ENCODE assay signal across 16 cellular contexts in genomic region chr5:157624144-157624543, GRCh38. TPM values are rescaled to one million over a fixed set of nuclear protein-coding genes. Genes with fewer than 3 reads are reported as not detected.
DNase-seq lines count a peak whose midpoint lies in the region; ATAC-seq and TF ChIP-seq lines count a peak whose summit lies in the region.
"Had no signal": no experiment of that assay in that cellular context is flagged by ENCODE, and none has a peak within 500 bp of the region (broad histone marks: within the 10 kb centered on the region; RNA-seq: fewer than 3 reads in every experiment).

No MANE protein-coding gene starts in this region.

- intact Hi-C loops in Caco-2 (cut with micrococcal nuclease; ENCODE audit: unreplicated experiment): loop anchor here (1.0 to 5.0 kb wide), 3 partner anchors 11 to 77 kb away; no protein-coding TSS in a partner anchor

- WGBS in mesendoderm (ENCODE audit: extremely low coverage, insufficient coverage, low lambda C conversion rate): no CpG with 5 or more reads among the region's 2 CpGs

- no TSS peak for BruUV-seq in Caco-2 (replicated peaks; lab: Mats Ljungman, UMichigan)

- H3K9me3 Mint-ChIP-seq in Caco-2 (ENCODE audit: unreplicated experiment): peaks cover under 1% of the 10 kb centered on the region

- CTCF ChIA-PET in Caco-2 (lab: Charles Lee): interaction anchor here (0.7 kb wide), 1 partner anchor 15 kb away, joined by 4 read pairs; no protein-coding TSS in a partner anchor

- no peak overlapping the region for H3K27ac ChIP-seq in mesendoderm (ENCODE audit: low read depth, low read length)
- H3K27ac ChIP-seq: BLaER1 treated with 17β-estradiol and CSF1 and Interleukin-3, amounts not matched to agents 10 nM and 100 nM; GM23248; HL-60 had no signal

- H3K27ac Mint-ChIP-seq in Caco-2 (ENCODE audit: unreplicated experiment) (peak overlapping the region; percentile 71), T-helper 17 cell (peak overlapping the region; percentile 1)
- H3K27ac Mint-ChIP-seq: CD4-positive, CD25-positive, alpha-beta regulatory T cell had no signal

- ATAC-seq in T-helper 17 cell (no peak), GM18873 (IDR thresholded peaks at IDR 0.05; ENCODE audit: low FRiP score, unreplicated experiment) (no peak)
- ATAC-seq: GM12878 had no signal

- H3K4me2 ChIP-seq in mesendoderm (ENCODE audit: low read length): no peak overlapping the region
- H3K4me2 ChIP-seq: BLaER1 treated with 17β-estradiol and CSF1 and Interleukin-3, amounts not matched to agents 10 nM and 100 nM had no signal

- H3K79me1 ChIP-seq in mesendoderm (ENCODE audit: low read length): no peaks in the 10 kb centered on the region

- H3K4ac ChIP-seq in mesendoderm (ENCODE audit: low read depth, low read length): no peak overlapping the region

- H4K8ac ChIP-seq in mesendoderm (ENCODE audit: low read depth, low read length): peak overlapping the region; percentile 28

- H3K4me1 ChIP-seq in Caco-2: peaks cover 20% of the 10 kb centered on the region
- peaks cover 2% of the 10 kb centered on the region for H3K4me1 ChIP-seq in mesendoderm (ENCODE audit: control insufficient read depth, low read depth, low read length)
- H3K4me1 ChIP-seq: BLaER1 treated with 17β-estradiol and CSF1 and Interleukin-3, amounts not matched to agents 10 nM and 100 nM had no signal

- H2BK15ac ChIP-seq in mesendoderm (replicated peaks; ENCODE audit: low read depth): no peak overlapping the region

- no peak overlapping the region for H2AK5ac ChIP-seq in mesendoderm (ENCODE audit: low read length)

- no peaks in the 10 kb centered on the region for H3K9me3 ChIP-seq in Caco-2
- H3K9me3 ChIP-seq in T-helper 17 cell (ENCODE audit: control insufficient read depth, low read length, poor library complexity, severe bottlenecking): no peaks in the 10 kb centered on the region

- H3K36me3 Mint-ChIP-seq in Caco-2 (ENCODE audit: insufficient read depth, unreplicated experiment) (peaks cover 9% of the 10 kb centered on the region), T-helper 17 cell (ENCODE audit: low read depth) (peaks cover 2% of the 10 kb centered on the region)
- H3K36me3 Mint-ChIP-seq: CD4-positive, CD25-positive, alpha-beta regulatory T cell had no signal

- H3K23ac ChIP-seq in mesendoderm (ENCODE audit: low read length): no peak overlapping the region

- H3K4me1 Mint-ChIP-seq in Caco-2 (ENCODE audit: low read depth, unreplicated experiment) (peaks cover 32% of the 10 kb centered on the region), T-helper 17 cell (peaks cover 3% of the 10 kb centered on the region)

- H2BK5ac ChIP-seq in mesendoderm (ENCODE audit: low read length): no peak overlapping the region

- no peak overlapping the region for H4K5ac ChIP-seq in mesendoderm (ENCODE audit: low read length)

- H2BK120ac ChIP-seq in mesendoderm (ENCODE audit: low read depth, low read length): no peak overlapping the region

- H3K36me3 ChIP-seq in Caco-2 (ENCODE audit: control insufficient read depth, insufficient read depth, low read length) (no peaks in the 10 kb centered on the region; the same call in 1 of the 2 replicates), mesendoderm (ENCODE audit: control insufficient read depth, insufficient read depth, low read length) (no peaks in the 10 kb centered on the region)
- H3K36me3 ChIP-seq: BLaER1 treated with 17β-estradiol and CSF1 and Interleukin-3, amounts not matched to agents 10 nM and 100 nM had no signal

- H3K27me3 ChIP-seq in Caco-2 (replicated peaks; ENCODE audit: control insufficient read depth, insufficient read depth, low read length): no peaks in the 10 kb centered on the region
- no peaks in the 10 kb centered on the region for H3K27me3 ChIP-seq in mesendoderm (ENCODE audit: insufficient read depth, low read length, poor library complexity)
- H3K27me3 ChIP-seq: BLaER1 treated with 17β-estradiol and CSF1 and Interleukin-3, amounts not matched to agents 10 nM and 100 nM had no signal

- H3K4me3 Mint-ChIP-seq in Caco-2 (ENCODE audit: unreplicated experiment): peak overlapping the region; percentile 63
- H3K4me3 Mint-ChIP-seq in T-helper 17 cell: no peak overlapping the region
- H3K4me3 Mint-ChIP-seq: CD4-positive, CD25-positive, alpha-beta regulatory T cell had no signal

- POLR2A ChIA-PET in Caco-2 (lab: Charles Lee): interaction anchor here (0.5 to 0.7 kb wide), 2 partner anchors 9 to 28 kb away, joined by 3 to 4 read pairs; partner anchors contain the start of gene SOX30

- H3K27me3 Mint-ChIP-seq in Caco-2 (ENCODE audit: insufficient read depth, unreplicated experiment) (no peaks in the 10 kb centered on the region), T-helper 17 cell (no peaks in the 10 kb centered on the region)

- no peak overlapping the region for H3K56ac ChIP-seq in mesendoderm (ENCODE audit: low read length)

- TF ChIP-seq CTCF in Caco-2 (IDR thresholded peaks at IDR 0.05; ENCODE audit: insufficient read depth in 1 of 2, low read depth in 1 of 2, low read length in 1 of 2, severe bottlenecking in 1 of 2, unreplicated experiment in 1 of 2): no peak

- H3K79me2 ChIP-seq in mesendoderm (ENCODE audit: control insufficient read depth, insufficient read depth, low read length): no peaks in the 10 kb centered on the region

- H3K9ac ChIP-seq in mesendoderm (ENCODE audit: low read length): no peak overlapping the region
- H3K9ac ChIP-seq: BLaER1 treated with 17β-estradiol and CSF1 and Interleukin-3, amounts not matched to agents 10 nM and 100 nM; GM23248 had no signal

- DNase-seq in Caco-2 (peak; percentile 51 to 63), MV-4-11 (lab: John Stamatoyannopoulos, UW) (peak; percentile 25), T-helper 17 cell (no peak), mesendoderm (no peak)
- DNase-seq in stimulated activated CD4-positive, alpha-beta T cell treated with anti-CD3 and anti-CD28 coated beads, Interleukin-12 subunit alpha, Interleukin-12 subunit beta, amount 100 ng/mL, for 4 hours: no peak
- no peak for DNase-seq in central memory CD4-positive, alpha-beta T cell
- DNase-seq: ACHN; CD4-positive, CD25-positive, alpha-beta regulatory T cell; DMS79; GM23248 had no signal

- H3K18ac ChIP-seq in mesendoderm (ENCODE audit: low read length): no peak overlapping the region

- H3K4me3 ChIP-seq in Caco-2 (ENCODE audit: low read depth, low read length) (peak overlapping the region; percentile 16), mesendoderm (ENCODE audit: low read length) (no peak overlapping the region)
- H3K4me3 ChIP-seq: BLaER1 treated with 17β-estradiol and CSF1 and Interleukin-3, amounts not matched to agents 10 nM and 100 nM; GM12878; GM23248 had no signal

RNA-seq across cellular contexts. Expression of gene SOX30, which starts 28.1 kb away (rescaled TPM):
- total RNA-seq in Caco-2 (2022): 2.9 and 3.1 TPM in 2 replicates
- under 1 TPM in 1 of 2 donors, not detected in 1; 0.44 TPM for total RNA-seq in T-helper 17 cell
- polyA plus RNA-seq in mesendoderm (2013, experiment 1 of 2): 0.29 TPM
- polyA plus RNA-seq in mesendoderm (2013, experiment 2 of 2): 0.38 TPM
- total RNA-seq: A172; CD4-positive, CD25-positive, alpha-beta regulatory T cell; G401; GM23248 had no signal

RNA-seq across cellular contexts. Expression of gene C5orf52, which starts 47.2 kb away (rescaled TPM):
- total RNA-seq in Caco-2 (2022) (not detected in 2 replicates), T-helper 17 cell (not detected)
- polyA plus RNA-seq in mesendoderm (2013, experiment 1 of 2): not detected
- not detected for polyA plus RNA-seq in mesendoderm (2013, experiment 2 of 2)
- total RNA-seq: A172; CD4-positive, CD25-positive, alpha-beta regulatory T cell; G401; GM12878; GM23248 had no signal
- polyA plus RNA-seq: CD4-positive, CD25-positive, alpha-beta regulatory T cell; GM12878; GM23248 had no signal

RNA-seq across cellular contexts. Expression of gene ADAM19, which starts 48.6 kb away (rescaled TPM):
- total RNA-seq in Caco-2 (2022): 62.9 and 69.4 TPM in 2 replicates
- 100 to 1,000 TPM; 130 to 140 TPM for total RNA-seq in T-helper 17 cell
- 126 TPM for polyA plus RNA-seq in mesendoderm (2013, experiment 1 of 2)
- polyA plus RNA-seq in mesendoderm (2013, experiment 2 of 2): 123 TPM

Comparison
In these comparisons a context has a peak if more than half of its experiments do, and no peak if none do; other contexts are left out.
1. DNase-seq: peak in Caco-2 (2 of 2) and MV-4-11 (single experiment); none in T-helper 17 cell (0 of 3), mesendoderm (single experiment), stimulated activated CD4-positive, alpha-beta T cell treated with anti-CD3 and anti-CD28 coated beads, Interleukin-12 subunit alpha, Interleukin-12 subunit beta, amount 100 ng/mL, for 4 hours (single experiment) and central memory CD4-positive, alpha-beta T cell (single experiment).